ENCODE assay signal across 8 cellular contexts in genomic region chr19:16587031-16588023, GRCh38. TPM values are rescaled to one million over a fixed set of nuclear protein-coding genes. Genes with fewer than 3 reads are reported as not detected.
DNase-seq lines count a peak whose midpoint lies in the region; ATAC-seq and TF ChIP-seq lines count a peak whose summit lies in the region.

No MANE protein-coding gene starts in this region.

- DNase-seq in NCI-H510A (lab: John Stamatoyannopoulos, UW) (peak; percentile 27), activated T-cell treated with anti-CD3 and anti-CD28 coated beads for 24 hours (ENCODE audit: low read depth) (peak; percentile 52), fibroblast of mammary gland (ENCODE audit: low read depth) (peak; percentile 66), sigmoid colon (no peak)

- no peak for TF ChIP-seq POLR2A in sigmoid colon (IDR thresholded peaks at IDR 0.05)

- ATAC-seq in HG02610 (IDR thresholded peaks at IDR 0.05; ENCODE audit: unreplicated experiment) (no peak), HG03280 (IDR thresholded peaks at IDR 0.05; ENCODE audit: unreplicated experiment) (no peak), HG02798 (IDR thresholded peaks at IDR 0.05; ENCODE audit: poor library complexity, unreplicated experiment) (no peak)

- TF ChIP-seq EP300 in sigmoid colon (IDR thresholded peaks at IDR 0.05), result no peak

- H4K20me1 ChIP-seq in DOHH2 (ENCODE audit: control insufficient read depth, insufficient read depth, low read depth, low read length), result peaks cover 15% of the 10 kb centered on the region; the same call in 1 of the 2 replicates

- H3K4me3 ChIP-seq in DOHH2 (ENCODE audit: low read length) (peak overlapping the region; percentile 78), fibroblast of mammary gland (ENCODE audit: control insufficient read depth, low read depth, low read length) (no peak overlapping the region), sigmoid colon (peak overlapping the region in 3 of 4 donors; percentile 7 to 28 (median 26))

- TF ChIP-seq CTCF in DOHH2 (IDR thresholded peaks at IDR 0.05; ENCODE audit: low read depth, low read length, poor library complexity, severe bottlenecking) (no peak), fibroblast of mammary gland (conservative IDR thresholded peaks at IDR 0.05; ENCODE audit: control insufficient read depth, insufficient read depth, low read depth, low read length) (no peak), sigmoid colon (IDR thresholded peaks at IDR 0.05) (no peak)

- peaks cover 35% of the 10 kb centered on the region for H3K36me3 ChIP-seq in DOHH2 (ENCODE audit: control insufficient read depth, low read length)
- H3K36me3 ChIP-seq in sigmoid colon, result no peaks in the 10 kb centered on the region

- peak overlapping the region; percentile 96 for H3K4me2 ChIP-seq in DOHH2 (ENCODE audit: low read length)

- H3K9me3 ChIP-seq in DOHH2 (ENCODE audit: control insufficient read depth, insufficient read depth, low read length) (no peaks in the 10 kb centered on the region), sigmoid colon (no peaks in the 10 kb centered on the region)

- H3K27me3 ChIP-seq in DOHH2 (ENCODE audit: control insufficient read depth, low read length) (no peaks in the 10 kb centered on the region), sigmoid colon (no peaks in the 10 kb centered on the region)

- H3F3A ChIP-seq in DOHH2 (ENCODE audit: control insufficient read depth, insufficient read depth), result peaks cover 50% of the 10 kb centered on the region

- peaks cover 95% of the 10 kb centered on the region for H3K79me2 ChIP-seq in DOHH2 (ENCODE audit: control insufficient read depth, low read length)

- H3K27ac ChIP-seq in DOHH2 (ENCODE audit: low read depth, low read length), result peak overlapping the region; percentile 96
- H3K27ac ChIP-seq in sigmoid colon, result peak overlapping the region; percentile 10 to 72 (median 64)

- 36 to 72% methylated on average over 23 of the region's 23 CpGs for WGBS in sigmoid colon, 2 donors

- H3K4me1 ChIP-seq in DOHH2 (ENCODE audit: control insufficient read depth, low read length) (peaks cover 97% of the 10 kb centered on the region), sigmoid colon (peaks cover 0 to 88% (median 72%) of the 10 kb centered on the region in 4 donors)

- intact Hi-C loops in sigmoid colon (cut with DNase I), result no loop called here

- H3K9me2 ChIP-seq in DOHH2 (replicated peaks; ENCODE audit: control insufficient read depth, low read length), result no peaks in the 10 kb centered on the region

RNA-seq across cellular contexts. Expression of gene SLC35E1, which starts 15.1 kb away (rescaled TPM):
- 10 to 100 TPM; 20.3 to 27.4 (median 23.1) TPM for total RNA-seq in sigmoid colon
- polyA plus RNA-seq in sigmoid colon, result 10 to 100 TPM in 2 of 3 donors, 1 to 10 TPM in 1; 9.7 to 26.6 (median 10.8) TPM

RNA-seq across cellular contexts. Expression of gene MED26, which starts 40.7 kb away (rescaled TPM):
- total RNA-seq in sigmoid colon, result 1 to 10 TPM; 5.3 to 6.5 (median 5.9) TPM
- 1 to 10 TPM; 3.0 to 7.9 (median 4.6) TPM for polyA plus RNA-seq in sigmoid colon

RNA-seq across cellular contexts. Expression of gene CHERP, which starts 45.1 kb away (rescaled TPM):
- 1 to 10 TPM; 5.6 to 8.6 (median 6.6) TPM for total RNA-seq in sigmoid colon
- polyA plus RNA-seq in sigmoid colon, result 10 to 100 TPM in 2 of 3 donors, 1 to 10 TPM in 1; 9.5 to 32.7 (median 14.4) TPM
